Comparison of ENCODE assay signal across 10 cellular contexts in the genomic region with DNA sequence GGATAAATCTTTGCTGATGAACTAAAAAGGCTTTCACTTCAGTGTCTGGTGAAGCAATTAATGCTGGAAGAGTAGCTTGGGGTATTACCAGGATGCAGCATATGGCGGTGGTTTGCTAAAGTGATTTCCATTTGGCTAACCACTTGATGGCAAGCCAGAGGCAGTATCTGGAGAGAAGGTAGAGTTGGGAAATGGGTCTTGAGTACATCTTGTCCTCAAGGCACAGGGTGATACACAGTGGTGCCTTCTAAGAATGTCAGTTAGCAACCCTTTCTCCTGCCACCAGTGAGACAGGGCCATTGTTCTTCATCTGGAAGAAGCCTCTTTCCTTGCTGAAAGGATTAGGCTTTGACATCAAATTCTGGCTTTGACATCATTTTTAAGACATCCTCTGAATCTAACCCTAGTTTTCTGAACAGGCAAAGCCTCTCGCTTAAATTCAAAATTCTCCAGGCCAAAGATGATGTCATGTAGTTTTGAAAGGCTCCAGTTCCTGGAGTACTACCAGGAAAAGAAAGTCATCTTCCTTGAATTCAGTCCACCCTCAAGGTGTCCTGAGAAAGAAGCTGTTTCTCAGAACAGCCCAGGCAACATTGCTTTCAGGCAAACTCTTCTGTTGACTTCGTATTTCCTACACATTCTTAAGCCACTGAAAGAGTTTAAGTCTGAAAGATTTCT.
DNase-seq lines count a peak whose midpoint lies in the region; ATAC-seq and TF ChIP-seq lines count a peak whose summit lies in the region.
"Had no signal": no experiment of that assay in that cellular context is flagged by ENCODE, and none has a peak within 500 bp of the region (broad histone marks: within the 10 kb centered on the region; RNA-seq: fewer than 3 reads in every experiment).

No MANE protein-coding gene starts in this region.

- H3K9me3 ChIP-seq in mucosa of rectum (ENCODE audit: control insufficient read depth in 2 of 2, low read length in 2 of 2), result no peaks in the 10 kb centered on the region

- intact Hi-C loops in Right ventricle myocardium inferior (cut with DNase I) (no loop called here), cardiac septum (cut with DNase I) (no loop called here)

- H3K4me1 ChIP-seq in mucosa of rectum (ENCODE audit: control insufficient read depth in 2 of 2, insufficient read depth in 2 of 2, low read length in 2 of 2), result peaks cover 7 to 8% of the 10 kb centered on the region in 2 donors
- peaks cover 3% of the 10 kb centered on the region for H3K4me1 ChIP-seq in urinary bladder (ENCODE audit: insufficient read depth)

- 71% methylated on average over 3 of the region's 3 CpGs for WGBS in urinary bladder

- peak overlapping the region; percentile 72 to 81 for H3K27ac ChIP-seq in coronary artery
- H3K27ac ChIP-seq in mucosa of rectum (ENCODE audit: low read depth in 2 of 2, low read length in 2 of 2), result peak overlapping the region; percentile 12 to 25
- H3K27ac ChIP-seq in urinary bladder (ENCODE audit: low read depth), result peak overlapping the region; percentile 47
- H3K27ac ChIP-seq: C4-2B, SK-N-MC had no signal

- H3K36me3 ChIP-seq in mucosa of rectum (ENCODE audit: control insufficient read depth in 2 of 2, insufficient read depth in 2 of 2, low read length in 2 of 2), result peaks cover 7 to 19% of the 10 kb centered on the region in 2 donors
- peaks cover 3% of the 10 kb centered on the region for H3K36me3 ChIP-seq in urinary bladder (ENCODE audit: insufficient read depth)

- H3K4me3 ChIP-seq in coronary artery (no peak overlapping the region), mucosa of rectum (ENCODE audit: low read length in 2 of 2) (no peak overlapping the region), urinary bladder (ENCODE audit: low read depth, low read length) (no peak overlapping the region)
- H3K4me3 ChIP-seq: SK-N-MC had no signal

- no peak overlapping the region for H3K9ac ChIP-seq in mucosa of rectum (ENCODE audit: low read depth in 1 of 2, low read length in 2 of 2)

- DNase-seq in Right ventricle myocardium inferior (ENCODE audit: missing footprints) (no peak), cardiac septum (ENCODE audit: low spot score) (no peak), coronary artery (ENCODE audit: low spot score) (no peak), H4 (ENCODE audit: low spot score) (no peak)

- no peaks in the 10 kb centered on the region for H3K27me3 ChIP-seq in mucosa of rectum (ENCODE audit: control insufficient read depth in 2 of 2, insufficient read depth in 2 of 2, low read length in 2 of 2)

- ATAC-seq in Right ventricle myocardium inferior (peak; percentile 95), GM21576 (IDR thresholded peaks at IDR 0.05; ENCODE audit: unreplicated experiment) (no peak), GM18498 (IDR thresholded peaks at IDR 0.05; ENCODE audit: unreplicated experiment) (no peak)

- TF ChIP-seq CTCF in coronary artery (IDR thresholded peaks at IDR 0.05), result no peak

Comparison
In these comparisons a context has a peak if more than half of its experiments do, and no peak if none do; other contexts are left out.
1. H3K27ac ChIP-seq: peak in every context shown above with its lines; median percentile 76 in coronary artery; 47 in urinary bladder; 18 in mucosa of rectum.